ENCODE assay signal across 1 cellular context in the genomic region with DNA sequence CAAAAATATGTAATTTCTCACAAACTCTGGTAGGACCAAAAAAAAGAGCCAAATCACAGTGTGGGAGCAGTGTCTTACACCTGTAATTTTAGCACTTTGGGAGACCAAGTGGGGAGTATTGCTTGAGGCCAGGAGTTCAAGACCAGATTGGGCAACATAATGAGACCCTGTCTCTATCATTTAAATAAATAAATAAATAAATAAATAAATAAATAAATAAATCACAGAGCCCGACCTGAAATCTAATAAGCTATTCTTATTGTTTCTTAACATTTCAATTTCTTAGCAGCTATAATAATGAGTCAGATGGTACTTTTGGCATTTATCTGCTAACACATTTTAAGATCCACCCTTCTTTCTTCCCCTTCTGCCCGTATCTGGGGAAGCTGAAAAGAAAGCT.
A peak's percentile ranks its signal among the peaks of the same experiment; 100 is the strongest.
TF ChIP-seq lines count a peak whose summit lies in the region.

No MANE protein-coding gene starts in this region.

TF ChIP-seq in HEK293, 187 proteins besides CTCF, POLR2A, EP300 and RAD21 (continued from another document and continues in another):
- TF ChIP-seq, protein P1, sequence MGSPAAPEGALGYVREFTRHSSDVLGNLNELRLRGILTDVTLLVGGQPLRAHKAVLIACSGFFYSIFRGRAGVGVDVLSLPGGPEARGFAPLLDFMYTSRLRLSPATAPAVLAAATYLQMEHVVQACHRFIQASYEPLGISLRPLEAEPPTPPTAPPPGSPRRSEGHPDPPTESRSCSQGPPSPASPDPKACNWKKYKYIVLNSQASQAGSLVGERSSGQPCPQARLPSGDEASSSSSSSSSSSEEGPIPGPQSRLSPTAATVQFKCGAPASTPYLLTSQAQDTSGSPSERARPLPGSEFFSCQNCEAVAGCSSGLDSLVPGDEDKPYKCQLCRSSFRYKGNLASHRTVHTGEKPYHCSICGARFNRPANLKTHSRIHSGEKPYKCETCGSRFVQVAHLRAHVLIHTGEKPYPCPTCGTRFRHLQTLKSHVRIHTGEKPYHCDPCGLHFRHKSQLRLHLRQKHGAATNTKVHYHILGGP (tag by site-specific recombination; IDR thresholded peaks at IDR 0.05), result no peak
- TF ChIP-seq ZNF768 (tag by site-specific recombination; IDR thresholded peaks at IDR 0.05) (no peak), ZNF16 (tag by site-specific recombination; IDR thresholded peaks at IDR 0.05; ENCODE audit: low read depth) (no peak), ZNF555 (tag by site-specific recombination; conservative IDR thresholded peaks at IDR 0.05) (peak; percentile 32), ZBTB48 (tag by site-specific recombination; IDR thresholded peaks at IDR 0.05) (no peak), ZNF354C (tag by site-specific recombination; IDR thresholded peaks at IDR 0.05; ENCODE audit: borderline replicate concordance, low read depth) (no peak), ZNF140 (tag by site-specific recombination; IDR thresholded peaks at IDR 0.05) (0 out of 2 replicates have a peak, but pooled peaks have one; percentile 16), RBAK (tag by site-specific recombination; IDR thresholded peaks at IDR 0.05) (no peak), ZNF585B (tag by site-specific recombination; IDR thresholded peaks at IDR 0.05) (no peak), ZNF223 (tag by site-specific recombination; IDR thresholded peaks at IDR 0.05) (no peak), ZNF548 (tag by site-specific recombination; IDR thresholded peaks at IDR 0.05) (no peak), ZNF23 (tag by site-specific recombination; IDR thresholded peaks at IDR 0.05; ENCODE audit: borderline replicate concordance) (no peak), GFI1B (tag by site-specific recombination; IDR thresholded peaks at IDR 0.05) (no peak), ZNF37A (tag by site-specific recombination; IDR thresholded peaks at IDR 0.05) (no peak), ZNF350 (tag by site-specific recombination; IDR thresholded peaks at IDR 0.05) (no peak), ZNF10 (tag by site-specific recombination; IDR thresholded peaks at IDR 0.05) (no peak), ZNF146 (tag by site-specific recombination; IDR thresholded peaks at IDR 0.05) (no peak), ZNF24 (tag by site-specific recombination; IDR thresholded peaks at IDR 0.05) (no peak), ZNF473 (tag by site-specific recombination; IDR thresholded peaks at IDR 0.05) (no peak), ZNF426 (tag by site-specific recombination; IDR thresholded peaks at IDR 0.05) (peak; percentile 49), ZNF341 (tag by site-specific recombination; IDR thresholded peaks at IDR 0.05; ENCODE audit: low read depth) (no peak), ZNF112 (tag by site-specific recombination; IDR thresholded peaks at IDR 0.05) (no peak), ZNF302 (tag by site-specific recombination; IDR thresholded peaks at IDR 0.05; ENCODE audit: low read depth) (no peak), ZNF2 (tag by site-specific recombination; IDR thresholded peaks at IDR 0.05) (no peak), ZFP3 (tag by site-specific recombination; IDR thresholded peaks at IDR 0.05; ENCODE audit: low read depth) (no peak), ZNF623 (tag by site-specific recombination; IDR thresholded peaks at IDR 0.05) (peak; percentile 38), ZNF560 (tag by site-specific recombination; IDR thresholded peaks at IDR 0.05; ENCODE audit: borderline replicate concordance) (no peak), ZNF391 (tag by site-specific recombination; IDR thresholded peaks at IDR 0.05; ENCODE audit: borderline replicate concordance, low read depth) (no peak), SP3 (tag by site-specific recombination; IDR thresholded peaks at IDR 0.05) (no peak), SCRT1 (tag by site-specific recombination; IDR thresholded peaks at IDR 0.05; ENCODE audit: borderline replicate concordance) (no peak), MEIS1 (CRISPR knock-in tag; IDR thresholded peaks at IDR 0.05; ENCODE audit: borderline replicate concordance) (no peak), ZNF571 (tag by site-specific recombination; IDR thresholded peaks at IDR 0.05) (no peak), ZNF664 (tag by site-specific recombination; IDR thresholded peaks at IDR 0.05) (no peak), ZNF416 (tag by site-specific recombination; IDR thresholded peaks at IDR 0.05) (no peak), ZNF654 (tag by site-specific recombination; IDR thresholded peaks at IDR 0.05; ENCODE audit: low read depth) (peak; percentile 10; the same call in 1 of the 2 replicates), YY2 (tag by site-specific recombination; IDR thresholded peaks at IDR 0.05) (no peak), ZBTB21 (tag by site-specific recombination; IDR thresholded peaks at IDR 0.05) (no peak), KLF9 (tag by site-specific recombination; IDR thresholded peaks at IDR 0.05; ENCODE audit: low read depth) (no peak), ZNF501 (tag by site-specific recombination; IDR thresholded peaks at IDR 0.05) (no peak), GLIS1 (tag by site-specific recombination; IDR thresholded peaks at IDR 0.05) (no peak), ZNF529 (tag by site-specific recombination; IDR thresholded peaks at IDR 0.05; ENCODE audit: insufficient replicate concordance) (no peak), HOXD13 (CRISPR knock-in tag; IDR thresholded peaks at IDR 0.05; ENCODE audit: borderline replicate concordance) (no peak)
- TF ChIP-seq, protein P2, sequence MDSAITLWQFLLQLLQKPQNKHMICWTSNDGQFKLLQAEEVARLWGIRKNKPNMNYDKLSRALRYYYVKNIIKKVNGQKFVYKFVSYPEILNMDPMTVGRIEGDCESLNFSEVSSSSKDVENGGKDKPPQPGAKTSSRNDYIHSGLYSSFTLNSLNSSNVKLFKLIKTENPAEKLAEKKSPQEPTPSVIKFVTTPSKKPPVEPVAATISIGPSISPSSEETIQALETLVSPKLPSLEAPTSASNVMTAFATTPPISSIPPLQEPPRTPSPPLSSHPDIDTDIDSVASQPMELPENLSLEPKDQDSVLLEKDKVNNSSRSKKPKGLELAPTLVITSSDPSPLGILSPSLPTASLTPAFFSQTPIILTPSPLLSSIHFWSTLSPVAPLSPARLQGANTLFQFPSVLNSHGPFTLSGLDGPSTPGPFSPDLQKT (IDR thresholded peaks at IDR 0.05; ENCODE audit: borderline replicate concordance, low read depth, low read length), result no peak
- TF ChIP-seq, protein P3, sequence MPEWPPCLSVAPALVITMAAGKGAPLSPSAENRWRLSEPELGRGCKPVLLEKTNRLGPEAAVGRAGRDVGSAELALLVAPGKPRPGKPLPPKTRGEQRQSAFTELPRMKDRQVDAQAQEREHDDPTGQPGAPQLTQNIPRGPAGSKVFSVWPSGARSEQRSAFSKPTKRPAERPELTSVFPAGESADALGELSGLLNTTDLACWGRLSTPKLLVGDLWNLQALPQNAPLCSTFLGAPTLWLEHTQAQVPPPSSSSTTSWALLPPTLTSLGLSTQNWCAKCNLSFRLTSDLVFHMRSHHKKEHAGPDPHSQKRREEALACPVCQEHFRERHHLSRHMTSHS (tag by site-specific recombination; IDR thresholded peaks at IDR 0.05), result no peak
- TF ChIP-seq, protein P4, sequence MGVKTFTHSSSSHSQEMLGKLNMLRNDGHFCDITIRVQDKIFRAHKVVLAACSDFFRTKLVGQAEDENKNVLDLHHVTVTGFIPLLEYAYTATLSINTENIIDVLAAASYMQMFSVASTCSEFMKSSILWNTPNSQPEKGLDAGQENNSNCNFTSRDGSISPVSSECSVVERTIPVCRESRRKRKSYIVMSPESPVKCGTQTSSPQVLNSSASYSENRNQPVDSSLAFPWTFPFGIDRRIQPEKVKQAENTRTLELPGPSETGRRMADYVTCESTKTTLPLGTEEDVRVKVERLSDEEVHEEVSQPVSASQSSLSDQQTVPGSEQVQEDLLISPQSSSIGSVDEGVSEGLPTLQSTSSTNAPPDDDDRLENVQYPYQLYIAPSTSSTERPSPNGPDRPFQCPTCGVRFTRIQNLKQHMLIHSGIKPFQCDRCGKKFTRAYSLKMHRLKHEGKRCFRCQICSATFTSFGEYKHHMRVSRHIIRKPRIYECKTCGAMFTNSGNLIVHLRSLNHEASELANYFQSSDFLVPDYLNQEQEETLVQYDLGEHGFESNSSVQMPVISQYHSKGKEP (tag by site-specific recombination; IDR thresholded peaks at IDR 0.05), result no peak
- TF ChIP-seq, protein P5, sequence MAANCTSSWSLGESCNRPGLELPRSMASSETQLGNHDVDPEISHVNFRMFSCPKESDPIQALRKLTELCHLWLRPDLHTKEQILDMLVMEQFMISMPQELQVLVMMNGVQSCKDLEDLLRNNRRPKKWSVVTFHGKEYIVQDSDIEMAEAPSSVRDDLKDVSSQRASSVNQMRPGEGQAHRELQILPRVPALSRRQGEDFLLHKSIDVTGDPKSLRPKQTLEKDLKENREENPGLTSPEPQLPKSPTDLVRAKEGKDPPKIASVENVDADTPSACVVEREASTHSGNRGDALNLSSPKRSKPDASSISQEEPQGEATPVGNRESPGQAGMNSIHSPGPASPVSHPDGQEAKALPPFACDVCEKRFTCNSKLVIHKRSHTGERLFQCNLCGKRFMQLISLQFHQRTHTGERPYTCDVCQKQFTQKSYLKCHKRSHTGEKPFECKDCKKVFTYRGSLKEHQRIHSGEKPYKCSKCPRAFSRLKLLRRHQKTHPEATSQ (tag by site-specific recombination; IDR thresholded peaks at IDR 0.05), result no peak
- TF ChIP-seq, protein P6, sequence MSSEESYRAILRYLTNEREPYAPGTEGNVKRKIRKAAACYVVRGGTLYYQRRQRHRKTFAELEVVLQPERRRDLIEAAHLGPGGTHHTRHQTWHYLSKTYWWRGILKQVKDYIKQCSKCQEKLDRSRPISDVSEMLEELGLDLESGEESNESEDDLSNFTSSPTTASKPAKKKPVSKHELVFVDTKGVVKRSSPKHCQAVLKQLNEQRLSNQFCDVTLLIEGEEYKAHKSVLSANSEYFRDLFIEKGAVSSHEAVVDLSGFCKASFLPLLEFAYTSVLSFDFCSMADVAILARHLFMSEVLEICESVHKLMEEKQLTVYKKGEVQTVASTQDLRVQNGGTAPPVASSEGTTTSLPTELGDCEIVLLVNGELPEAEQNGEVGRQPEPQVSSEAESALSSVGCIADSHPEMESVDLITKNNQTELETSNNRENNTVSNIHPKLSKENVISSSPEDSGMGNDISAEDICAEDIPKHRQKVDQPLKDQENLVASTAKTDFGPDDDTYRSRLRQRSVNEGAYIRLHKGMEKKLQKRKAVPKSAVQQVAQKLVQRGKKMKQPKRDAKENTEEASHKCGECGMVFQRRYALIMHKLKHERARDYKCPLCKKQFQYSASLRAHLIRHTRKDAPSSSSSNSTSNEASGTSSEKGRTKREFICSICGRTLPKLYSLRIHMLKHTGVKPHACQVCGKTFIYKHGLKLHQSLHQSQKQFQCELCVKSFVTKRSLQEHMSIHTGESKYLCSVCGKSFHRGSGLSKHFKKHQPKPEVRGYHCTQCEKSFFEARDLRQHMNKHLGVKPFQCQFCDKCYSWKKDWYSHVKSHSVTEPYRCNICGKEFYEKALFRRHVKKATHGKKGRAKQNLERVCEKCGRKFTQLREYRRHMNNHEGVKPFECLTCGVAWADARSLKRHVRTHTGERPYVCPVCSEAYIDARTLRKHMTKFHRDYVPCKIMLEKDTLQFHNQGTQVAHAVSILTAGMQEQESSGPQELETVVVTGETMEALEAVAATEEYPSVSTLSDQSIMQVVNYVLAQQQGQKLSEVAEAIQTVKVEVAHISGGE (tag by site-specific recombination; conservative IDR thresholded peaks at IDR 0.05; ENCODE audit: low read depth), result 0 out of 2 replicates have a peak, but pooled peaks have one; percentile 34
- TF ChIP-seq, protein P7, sequence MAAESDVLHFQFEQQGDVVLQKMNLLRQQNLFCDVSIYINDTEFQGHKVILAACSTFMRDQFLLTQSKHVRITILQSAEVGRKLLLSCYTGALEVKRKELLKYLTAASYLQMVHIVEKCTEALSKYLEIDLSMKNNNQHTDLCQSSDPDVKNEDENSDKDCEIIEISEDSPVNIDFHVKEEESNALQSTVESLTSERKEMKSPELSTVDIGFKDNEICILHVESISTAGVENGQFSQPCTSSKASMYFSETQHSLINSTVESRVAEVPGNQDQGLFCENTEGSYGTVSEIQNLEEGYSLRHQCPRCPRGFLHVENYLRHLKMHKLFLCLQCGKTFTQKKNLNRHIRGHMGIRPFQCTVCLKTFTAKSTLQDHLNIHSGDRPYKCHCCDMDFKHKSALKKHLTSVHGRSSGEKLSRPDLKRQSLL (tag by site-specific recombination; IDR thresholded peaks at IDR 0.05), result no peak
- TF ChIP-seq, protein P8, sequence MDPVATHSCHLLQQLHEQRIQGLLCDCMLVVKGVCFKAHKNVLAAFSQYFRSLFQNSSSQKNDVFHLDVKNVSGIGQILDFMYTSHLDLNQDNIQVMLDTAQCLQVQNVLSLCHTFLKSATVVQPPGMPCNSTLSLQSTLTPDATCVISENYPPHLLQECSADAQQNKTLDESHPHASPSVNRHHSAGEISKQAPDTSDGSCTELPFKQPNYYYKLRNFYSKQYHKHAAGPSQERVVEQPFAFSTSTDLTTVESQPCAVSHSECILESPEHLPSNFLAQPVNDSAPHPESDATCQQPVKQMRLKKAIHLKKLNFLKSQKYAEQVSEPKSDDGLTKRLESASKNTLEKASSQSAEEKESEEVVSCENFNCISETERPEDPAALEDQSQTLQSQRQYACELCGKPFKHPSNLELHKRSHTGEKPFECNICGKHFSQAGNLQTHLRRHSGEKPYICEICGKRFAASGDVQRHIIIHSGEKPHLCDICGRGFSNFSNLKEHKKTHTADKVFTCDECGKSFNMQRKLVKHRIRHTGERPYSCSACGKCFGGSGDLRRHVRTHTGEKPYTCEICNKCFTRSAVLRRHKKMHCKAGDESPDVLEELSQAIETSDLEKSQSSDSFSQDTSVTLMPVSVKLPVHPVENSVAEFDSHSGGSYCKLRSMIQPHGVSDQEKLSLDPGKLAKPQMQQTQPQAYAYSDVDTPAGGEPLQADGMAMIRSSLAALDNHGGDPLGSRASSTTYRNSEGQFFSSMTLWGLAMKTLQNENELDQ (tag by site-specific recombination; IDR thresholded peaks at IDR 0.05; ENCODE audit: low read depth), result no peak
- TF ChIP-seq, protein P9, sequence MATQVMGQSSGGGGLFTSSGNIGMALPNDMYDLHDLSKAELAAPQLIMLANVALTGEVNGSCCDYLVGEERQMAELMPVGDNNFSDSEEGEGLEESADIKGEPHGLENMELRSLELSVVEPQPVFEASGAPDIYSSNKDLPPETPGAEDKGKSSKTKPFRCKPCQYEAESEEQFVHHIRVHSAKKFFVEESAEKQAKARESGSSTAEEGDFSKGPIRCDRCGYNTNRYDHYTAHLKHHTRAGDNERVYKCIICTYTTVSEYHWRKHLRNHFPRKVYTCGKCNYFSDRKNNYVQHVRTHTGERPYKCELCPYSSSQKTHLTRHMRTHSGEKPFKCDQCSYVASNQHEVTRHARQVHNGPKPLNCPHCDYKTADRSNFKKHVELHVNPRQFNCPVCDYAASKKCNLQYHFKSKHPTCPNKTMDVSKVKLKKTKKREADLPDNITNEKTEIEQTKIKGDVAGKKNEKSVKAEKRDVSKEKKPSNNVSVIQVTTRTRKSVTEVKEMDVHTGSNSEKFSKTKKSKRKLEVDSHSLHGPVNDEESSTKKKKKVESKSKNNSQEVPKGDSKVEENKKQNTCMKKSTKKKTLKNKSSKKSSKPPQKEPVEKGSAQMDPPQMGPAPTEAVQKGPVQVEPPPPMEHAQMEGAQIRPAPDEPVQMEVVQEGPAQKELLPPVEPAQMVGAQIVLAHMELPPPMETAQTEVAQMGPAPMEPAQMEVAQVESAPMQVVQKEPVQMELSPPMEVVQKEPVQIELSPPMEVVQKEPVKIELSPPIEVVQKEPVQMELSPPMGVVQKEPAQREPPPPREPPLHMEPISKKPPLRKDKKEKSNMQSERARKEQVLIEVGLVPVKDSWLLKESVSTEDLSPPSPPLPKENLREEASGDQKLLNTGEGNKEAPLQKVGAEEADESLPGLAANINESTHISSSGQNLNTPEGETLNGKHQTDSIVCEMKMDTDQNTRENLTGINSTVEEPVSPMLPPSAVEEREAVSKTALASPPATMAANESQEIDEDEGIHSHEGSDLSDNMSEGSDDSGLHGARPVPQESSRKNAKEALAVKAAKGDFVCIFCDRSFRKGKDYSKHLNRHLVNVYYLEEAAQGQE (tag by site-specific recombination; IDR thresholded peaks at IDR 0.05), result no peak
